Comparison of ENCODE assay signal across 1 cellular context in the genomic region with DNA sequence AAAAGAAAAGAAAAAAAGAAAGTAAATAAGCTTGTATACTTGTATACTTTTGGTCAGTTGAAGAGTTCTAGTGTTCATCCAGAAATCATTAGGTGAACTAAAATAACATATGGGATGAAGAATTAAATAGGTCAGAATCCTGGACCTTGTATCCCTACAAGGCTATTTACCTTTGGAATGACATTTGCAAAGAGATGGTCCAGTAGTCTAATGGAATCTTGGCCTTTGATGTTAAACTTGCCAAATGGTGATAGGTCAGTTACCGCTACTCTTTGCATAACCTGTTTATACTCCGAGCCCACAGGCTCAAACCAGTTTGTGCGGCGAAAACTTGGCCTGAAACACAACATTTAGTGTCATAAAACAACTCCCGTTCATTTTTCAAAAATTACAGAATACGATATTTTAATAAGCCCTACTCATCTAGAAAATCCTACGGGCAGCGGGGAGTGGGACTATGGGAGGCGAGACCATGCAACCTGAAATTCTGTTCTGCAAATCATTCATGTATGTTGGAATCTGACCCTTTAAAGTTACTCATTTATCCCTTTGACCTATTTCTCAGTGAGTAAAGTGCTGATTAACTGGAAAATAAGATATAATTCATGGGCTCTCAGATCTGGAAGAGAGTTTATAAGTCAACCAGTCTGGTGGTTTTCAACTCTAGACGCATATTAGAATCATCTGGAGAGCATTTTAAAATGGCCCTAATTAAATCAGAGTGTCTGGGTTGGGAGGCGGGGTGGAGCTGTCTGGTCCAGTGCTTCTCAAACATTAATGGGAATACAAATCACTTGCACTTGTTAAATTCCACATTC.
TF ChIP-seq lines count a peak whose summit lies in the region.

No MANE protein-coding gene starts in this region.

TF ChIP-seq in HepG2, 621 proteins besides CTCF, POLR2A, EP300 and RAD21 (continued from another document and continues in another):
- TF ChIP-seq ZNF451 (CRISPR knock-in tag; IDR thresholded peaks at IDR 0.05), result no peak
- no peak for TF ChIP-seq RFXANK (CRISPR knock-in tag; IDR thresholded peaks at IDR 0.05)
- TF ChIP-seq, protein P1, sequence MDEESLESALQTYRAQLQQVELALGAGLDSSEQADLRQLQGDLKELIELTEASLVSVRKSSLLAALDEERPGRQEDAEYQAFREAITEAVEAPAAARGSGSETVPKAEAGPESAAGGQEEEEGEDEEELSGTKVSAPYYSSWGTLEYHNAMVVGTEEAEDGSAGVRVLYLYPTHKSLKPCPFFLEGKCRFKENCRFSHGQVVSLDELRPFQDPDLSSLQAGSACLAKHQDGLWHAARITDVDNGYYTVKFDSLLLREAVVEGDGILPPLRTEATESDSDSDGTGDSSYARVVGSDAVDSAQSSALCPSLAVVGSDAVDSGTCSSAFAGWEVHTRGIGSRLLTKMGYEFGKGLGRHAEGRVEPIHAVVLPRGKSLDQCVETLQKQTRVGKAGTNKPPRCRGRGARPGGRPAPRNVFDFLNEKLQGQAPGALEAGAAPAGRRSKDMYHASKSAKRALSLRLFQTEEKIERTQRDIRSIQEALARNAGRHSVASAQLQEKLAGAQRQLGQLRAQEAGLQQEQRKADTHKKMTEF (CRISPR knock-in tag; IDR thresholded peaks at IDR 0.05), result peak; percentile 31; the same call in 1 of the 2 replicates
- TF ChIP-seq ZNF746 (CRISPR knock-in tag; IDR thresholded peaks at IDR 0.05), result no peak
- TF ChIP-seq, protein P2, sequence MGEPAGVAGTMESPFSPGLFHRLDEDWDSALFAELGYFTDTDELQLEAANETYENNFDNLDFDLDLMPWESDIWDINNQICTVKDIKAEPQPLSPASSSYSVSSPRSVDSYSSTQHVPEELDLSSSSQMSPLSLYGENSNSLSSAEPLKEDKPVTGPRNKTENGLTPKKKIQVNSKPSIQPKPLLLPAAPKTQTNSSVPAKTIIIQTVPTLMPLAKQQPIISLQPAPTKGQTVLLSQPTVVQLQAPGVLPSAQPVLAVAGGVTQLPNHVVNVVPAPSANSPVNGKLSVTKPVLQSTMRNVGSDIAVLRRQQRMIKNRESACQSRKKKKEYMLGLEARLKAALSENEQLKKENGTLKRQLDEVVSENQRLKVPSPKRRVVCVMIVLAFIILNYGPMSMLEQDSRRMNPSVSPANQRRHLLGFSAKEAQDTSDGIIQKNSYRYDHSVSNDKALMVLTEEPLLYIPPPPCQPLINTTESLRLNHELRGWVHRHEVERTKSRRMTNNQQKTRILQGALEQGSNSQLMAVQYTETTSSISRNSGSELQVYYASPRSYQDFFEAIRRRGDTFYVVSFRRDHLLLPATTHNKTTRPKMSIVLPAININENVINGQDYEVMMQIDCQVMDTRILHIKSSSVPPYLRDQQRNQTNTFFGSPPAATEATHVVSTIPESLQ (CRISPR knock-in tag; conservative IDR thresholded peaks at IDR 0.05), result no peak
- peak; percentile 65 for TF ChIP-seq PHF21A (CRISPR knock-in tag; IDR thresholded peaks at IDR 0.05)
- no peak for TF ChIP-seq ZSCAN22 (CRISPR knock-in tag; IDR thresholded peaks at IDR 0.05)
- no peak for TF ChIP-seq REPIN1 (CRISPR knock-in tag; IDR thresholded peaks at IDR 0.05; ENCODE audit: borderline replicate concordance, low read depth)
- TF ChIP-seq NRL (CRISPR knock-in tag; IDR thresholded peaks at IDR 0.05; ENCODE audit: borderline replicate concordance), result no peak
- TF ChIP-seq NFYB (CRISPR knock-in tag; IDR thresholded peaks at IDR 0.05), result peak; percentile 45; the same call in 1 of the 2 replicates
- no peak for TF ChIP-seq ZNF570 (CRISPR knock-in tag; IDR thresholded peaks at IDR 0.05; ENCODE audit: borderline replicate concordance)
- TF ChIP-seq, protein P3, sequence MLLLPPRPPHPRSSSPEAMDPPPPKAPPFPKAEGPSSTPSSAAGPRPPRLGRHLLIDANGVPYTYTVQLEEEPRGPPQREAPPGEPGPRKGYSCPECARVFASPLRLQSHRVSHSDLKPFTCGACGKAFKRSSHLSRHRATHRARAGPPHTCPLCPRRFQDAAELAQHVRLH (CRISPR knock-in tag; IDR thresholded peaks at IDR 0.05; ENCODE audit: borderline replicate concordance, low read depth), result no peak
- no peak for TF ChIP-seq SCMH1 (CRISPR knock-in tag; IDR thresholded peaks at IDR 0.05; ENCODE audit: borderline replicate concordance)
- TF ChIP-seq SMAD3 (CRISPR knock-in tag; IDR thresholded peaks at IDR 0.05), result no peak
- no peak for TF ChIP-seq KMT2B (CRISPR knock-in tag; IDR thresholded peaks at IDR 0.05)
- peak; percentile 84 for TF ChIP-seq RARA (CRISPR knock-in tag; IDR thresholded peaks at IDR 0.05)
- TF ChIP-seq, protein P4, sequence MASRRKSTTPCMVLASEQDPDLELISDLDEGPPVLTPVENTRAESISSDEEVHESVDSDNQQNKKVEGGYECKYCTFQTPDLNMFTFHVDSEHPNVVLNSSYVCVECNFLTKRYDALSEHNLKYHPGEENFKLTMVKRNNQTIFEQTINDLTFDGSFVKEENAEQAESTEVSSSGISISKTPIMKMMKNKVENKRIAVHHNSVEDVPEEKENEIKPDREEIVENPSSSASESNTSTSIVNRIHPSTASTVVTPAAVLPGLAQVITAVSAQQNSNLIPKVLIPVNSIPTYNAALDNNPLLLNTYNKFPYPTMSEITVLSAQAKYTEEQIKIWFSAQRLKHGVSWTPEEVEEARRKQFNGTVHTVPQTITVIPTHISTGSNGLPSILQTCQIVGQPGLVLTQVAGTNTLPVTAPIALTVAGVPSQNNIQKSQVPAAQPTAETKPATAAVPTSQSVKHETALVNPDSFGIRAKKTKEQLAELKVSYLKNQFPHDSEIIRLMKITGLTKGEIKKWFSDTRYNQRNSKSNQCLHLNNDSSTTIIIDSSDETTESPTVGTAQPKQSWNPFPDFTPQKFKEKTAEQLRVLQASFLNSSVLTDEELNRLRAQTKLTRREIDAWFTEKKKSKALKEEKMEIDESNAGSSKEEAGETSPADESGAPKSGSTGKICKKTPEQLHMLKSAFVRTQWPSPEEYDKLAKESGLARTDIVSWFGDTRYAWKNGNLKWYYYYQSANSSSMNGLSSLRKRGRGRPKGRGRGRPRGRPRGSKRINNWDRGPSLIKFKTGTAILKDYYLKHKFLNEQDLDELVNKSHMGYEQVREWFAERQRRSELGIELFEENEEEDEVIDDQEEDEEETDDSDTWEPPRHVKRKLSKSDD (CRISPR knock-in tag; IDR thresholded peaks at IDR 0.05; ENCODE audit: low read depth), result no peak
- no peak for TF ChIP-seq MED13 (CRISPR knock-in tag; IDR thresholded peaks at IDR 0.05)
- TF ChIP-seq HNRNPLL (IDR thresholded peaks at IDR 0.05; ENCODE audit: low read depth, low read length, poor library complexity, severe bottlenecking), result no peak
- TF ChIP-seq, protein P5, sequence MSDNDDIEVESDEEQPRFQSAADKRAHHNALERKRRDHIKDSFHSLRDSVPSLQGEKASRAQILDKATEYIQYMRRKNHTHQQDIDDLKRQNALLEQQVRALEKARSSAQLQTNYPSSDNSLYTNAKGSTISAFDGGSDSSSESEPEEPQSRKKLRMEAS (IDR thresholded peaks at IDR 0.05), result no peak
- TF ChIP-seq, protein P6, sequence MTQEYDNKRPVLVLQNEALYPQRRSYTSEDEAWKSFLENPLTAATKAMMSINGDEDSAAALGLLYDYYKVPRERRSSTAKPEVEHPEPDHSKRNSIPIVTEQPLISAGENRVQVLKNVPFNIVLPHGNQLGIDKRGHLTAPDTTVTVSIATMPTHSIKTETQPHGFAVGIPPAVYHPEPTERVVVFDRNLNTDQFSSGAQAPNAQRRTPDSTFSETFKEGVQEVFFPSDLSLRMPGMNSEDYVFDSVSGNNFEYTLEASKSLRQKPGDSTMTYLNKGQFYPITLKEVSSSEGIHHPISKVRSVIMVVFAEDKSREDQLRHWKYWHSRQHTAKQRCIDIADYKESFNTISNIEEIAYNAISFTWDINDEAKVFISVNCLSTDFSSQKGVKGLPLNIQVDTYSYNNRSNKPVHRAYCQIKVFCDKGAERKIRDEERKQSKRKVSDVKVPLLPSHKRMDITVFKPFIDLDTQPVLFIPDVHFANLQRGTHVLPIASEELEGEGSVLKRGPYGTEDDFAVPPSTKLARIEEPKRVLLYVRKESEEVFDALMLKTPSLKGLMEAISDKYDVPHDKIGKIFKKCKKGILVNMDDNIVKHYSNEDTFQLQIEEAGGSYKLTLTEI (CRISPR knock-in tag; conservative IDR thresholded peaks at IDR 0.05), result no peak
- TF ChIP-seq, protein P7, sequence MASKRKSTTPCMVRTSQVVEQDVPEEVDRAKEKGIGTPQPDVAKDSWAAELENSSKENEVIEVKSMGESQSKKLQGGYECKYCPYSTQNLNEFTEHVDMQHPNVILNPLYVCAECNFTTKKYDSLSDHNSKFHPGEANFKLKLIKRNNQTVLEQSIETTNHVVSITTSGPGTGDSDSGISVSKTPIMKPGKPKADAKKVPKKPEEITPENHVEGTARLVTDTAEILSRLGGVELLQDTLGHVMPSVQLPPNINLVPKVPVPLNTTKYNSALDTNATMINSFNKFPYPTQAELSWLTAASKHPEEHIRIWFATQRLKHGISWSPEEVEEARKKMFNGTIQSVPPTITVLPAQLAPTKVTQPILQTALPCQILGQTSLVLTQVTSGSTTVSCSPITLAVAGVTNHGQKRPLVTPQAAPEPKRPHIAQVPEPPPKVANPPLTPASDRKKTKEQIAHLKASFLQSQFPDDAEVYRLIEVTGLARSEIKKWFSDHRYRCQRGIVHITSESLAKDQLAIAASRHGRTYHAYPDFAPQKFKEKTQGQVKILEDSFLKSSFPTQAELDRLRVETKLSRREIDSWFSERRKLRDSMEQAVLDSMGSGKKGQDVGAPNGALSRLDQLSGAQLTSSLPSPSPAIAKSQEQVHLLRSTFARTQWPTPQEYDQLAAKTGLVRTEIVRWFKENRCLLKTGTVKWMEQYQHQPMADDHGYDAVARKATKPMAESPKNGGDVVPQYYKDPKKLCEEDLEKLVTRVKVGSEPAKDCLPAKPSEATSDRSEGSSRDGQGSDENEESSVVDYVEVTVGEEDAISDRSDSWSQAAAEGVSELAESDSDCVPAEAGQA (IDR thresholded peaks at IDR 0.05; ENCODE audit: low read depth), result no peak
- TF ChIP-seq, protein P7 (CRISPR knock-in tag; IDR thresholded peaks at IDR 0.05; ENCODE audit: borderline replicate concordance), result no peak
- TF ChIP-seq ZNF326 (CRISPR knock-in tag; IDR thresholded peaks at IDR 0.05; ENCODE audit: borderline replicate concordance), result no peak
- TF ChIP-seq HCFC1 (IDR thresholded peaks at IDR 0.05; ENCODE audit: low read depth, low read length), result no peak
- TF ChIP-seq XBP1 (CRISPR knock-in tag; IDR thresholded peaks at IDR 0.05), result no peak
- TF ChIP-seq, protein P8, sequence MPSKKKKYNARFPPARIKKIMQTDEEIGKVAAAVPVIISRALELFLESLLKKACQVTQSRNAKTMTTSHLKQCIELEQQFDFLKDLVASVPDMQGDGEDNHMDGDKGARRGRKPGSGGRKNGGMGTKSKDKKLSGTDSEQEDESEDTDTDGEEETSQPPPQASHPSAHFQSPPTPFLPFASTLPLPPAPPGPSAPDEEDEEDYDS (CRISPR knock-in tag; IDR thresholded peaks at IDR 0.05), result peak; percentile 52; the same call in 1 of the 2 replicates
- TF ChIP-seq, protein P9, sequence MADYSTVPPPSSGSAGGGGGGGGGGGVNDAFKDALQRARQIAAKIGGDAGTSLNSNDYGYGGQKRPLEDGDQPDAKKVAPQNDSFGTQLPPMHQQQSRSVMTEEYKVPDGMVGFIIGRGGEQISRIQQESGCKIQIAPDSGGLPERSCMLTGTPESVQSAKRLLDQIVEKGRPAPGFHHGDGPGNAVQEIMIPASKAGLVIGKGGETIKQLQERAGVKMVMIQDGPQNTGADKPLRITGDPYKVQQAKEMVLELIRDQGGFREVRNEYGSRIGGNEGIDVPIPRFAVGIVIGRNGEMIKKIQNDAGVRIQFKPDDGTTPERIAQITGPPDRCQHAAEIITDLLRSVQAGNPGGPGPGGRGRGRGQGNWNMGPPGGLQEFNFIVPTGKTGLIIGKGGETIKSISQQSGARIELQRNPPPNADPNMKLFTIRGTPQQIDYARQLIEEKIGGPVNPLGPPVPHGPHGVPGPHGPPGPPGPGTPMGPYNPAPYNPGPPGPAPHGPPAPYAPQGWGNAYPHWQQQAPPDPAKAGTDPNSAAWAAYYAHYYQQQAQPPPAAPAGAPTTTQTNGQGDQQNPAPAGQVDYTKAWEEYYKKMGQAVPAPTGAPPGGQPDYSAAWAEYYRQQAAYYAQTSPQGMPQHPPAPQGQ (CRISPR knock-in tag; IDR thresholded peaks at IDR 0.05; ENCODE audit: borderline replicate concordance), result no peak
- TF ChIP-seq, protein P10, sequence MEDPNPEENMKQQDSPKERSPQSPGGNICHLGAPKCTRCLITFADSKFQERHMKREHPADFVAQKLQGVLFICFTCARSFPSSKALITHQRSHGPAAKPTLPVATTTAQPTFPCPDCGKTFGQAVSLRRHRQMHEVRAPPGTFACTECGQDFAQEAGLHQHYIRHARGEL (CRISPR knock-in tag; IDR thresholded peaks at IDR 0.05), result no peak
- 0 out of 2 replicates have a peak, but pooled peaks have one; percentile 48 for TF ChIP-seq SMARCC2 (IDR thresholded peaks at IDR 0.05)
- no peak for TF ChIP-seq XRCC5 (optimal IDR thresholded peaks at IDR 0.05; ENCODE audit: low read length)
- TF ChIP-seq, protein P11, sequence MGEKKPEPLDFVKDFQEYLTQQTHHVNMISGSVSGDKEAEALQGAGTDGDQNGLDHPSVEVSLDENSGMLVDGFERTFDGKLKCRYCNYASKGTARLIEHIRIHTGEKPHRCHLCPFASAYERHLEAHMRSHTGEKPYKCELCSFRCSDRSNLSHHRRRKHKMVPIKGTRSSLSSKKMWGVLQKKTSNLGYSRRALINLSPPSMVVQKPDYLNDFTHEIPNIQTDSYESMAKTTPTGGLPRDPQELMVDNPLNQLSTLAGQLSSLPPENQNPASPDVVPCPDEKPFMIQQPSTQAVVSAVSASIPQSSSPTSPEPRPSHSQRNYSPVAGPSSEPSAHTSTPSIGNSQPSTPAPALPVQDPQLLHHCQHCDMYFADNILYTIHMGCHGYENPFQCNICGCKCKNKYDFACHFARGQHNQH (CRISPR knock-in tag; IDR thresholded peaks at IDR 0.05), result no peak
- no peak for TF ChIP-seq ZNF549 (CRISPR knock-in tag; IDR thresholded peaks at IDR 0.05)
